ENCODE assay signal across 25 cellular contexts in the genomic region with DNA sequence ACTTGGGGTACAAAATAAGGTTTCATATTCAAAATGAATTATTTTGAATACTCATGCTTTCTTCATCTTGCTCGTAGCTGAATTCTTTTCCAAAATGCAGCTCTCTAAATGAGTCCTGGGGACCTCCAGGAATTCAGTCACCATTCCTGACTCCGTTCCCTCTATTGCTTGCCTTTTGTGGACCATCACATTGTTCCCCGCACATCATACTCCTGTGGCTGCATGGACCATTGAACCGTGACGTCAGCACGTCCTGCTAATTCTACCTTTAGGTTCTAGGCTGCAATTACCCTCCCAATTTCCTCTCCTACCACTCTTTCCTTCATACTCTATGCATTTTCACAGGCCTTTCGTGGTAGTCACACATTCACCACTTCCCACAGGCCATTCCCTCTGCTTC.
"Had no signal": no experiment of that assay in that cellular context is flagged by ENCODE, and none has a peak within 500 bp of the region (broad histone marks: within the 10 kb centered on the region; RNA-seq: fewer than 3 reads in every experiment).

No MANE protein-coding gene starts in this region.

- H3K4me1 ChIP-seq: left lung, transverse colon had no signal

- H3K4me3 Mint-ChIP-seq: activated CD4-positive, alpha-beta memory T cell treated with anti-CD3 and anti-CD28 coated beads for 36 hours; activated T-helper 1 cell treated with anti-CD3 and anti-CD28 coated beads, Interleukin-12 subunit alpha, Interleukin-12 subunit beta, Interleukin-2, Interleukin-4 antibody, amounts not matched to agents 30 ng/mL and 10 ng/mL and 1 ng/mL, durations not matched to agents 14 hours and 24 hours and 36 hours; immature natural killer cell; naive B cell; stimulated activated naive B cell treated with anti-CD40 and anti-IgM and Interleukin-4, amounts not matched to agents 10 μg/mL and 1 μg/mL and 100 μg/mL, for 72 hours had no signal

- H3K27ac ChIP-seq: body of pancreas, cardiac muscle cell, epithelial cell of prostate, gastroesophageal sphincter, heart left ventricle, left lung, transverse colon, vagina had no signal

- H3K27ac Mint-ChIP-seq: activated CD4-positive, alpha-beta memory T cell treated with anti-CD3 and anti-CD28 coated beads for 36 hours; activated T-helper 1 cell treated with anti-CD3 and anti-CD28 coated beads, Interleukin-12 subunit alpha, Interleukin-12 subunit beta, Interleukin-2, Interleukin-4 antibody, amounts not matched to agents 30 ng/mL and 10 ng/mL and 1 ng/mL, durations not matched to agents 14 hours and 24 hours and 36 hours; immature natural killer cell; naive B cell; progenitor cell of endocrine pancreas; stimulated activated naive B cell treated with anti-CD40 and anti-IgM and Interleukin-4, amounts not matched to agents 10 μg/mL and 1 μg/mL and 100 μg/mL, for 72 hours had no signal

- ATAC-seq: body of pancreas; gastroesophageal sphincter; heart left ventricle; left lung; stimulated activated naive B cell treated with anti-CD40 and anti-IgM and Interleukin-4, amounts not matched to agents 10 μg/mL and 1 μg/mL and 100 μg/mL, for 72 hours had no signal

- H3K4me3 ChIP-seq: body of pancreas, cardiac muscle cell, gastroesophageal sphincter, heart left ventricle, left lung, lung, transverse colon, vagina had no signal

- H3K27me3 Mint-ChIP-seq: activated CD4-positive, alpha-beta memory T cell treated with anti-CD3 and anti-CD28 coated beads for 36 hours; stimulated activated naive B cell treated with anti-CD40 and anti-IgM and Interleukin-4, amounts not matched to agents 10 μg/mL and 1 μg/mL and 100 μg/mL, for 72 hours had no signal

- DNase-seq: activated CD4-positive, alpha-beta memory T cell treated with anti-CD3 and anti-CD28 coated beads for 36 hours; activated CD4-positive, alpha-beta T cell treated with anti-CD3 and anti-CD28 coated beads for 48 hours; activated CD4-positive, CD25-positive, alpha-beta regulatory T cell; activated gamma-delta T cell; activated naive CD4-positive, alpha-beta T cell treated with anti-CD3 and anti-CD28 coated beads, Interleukin-2, amount 50 U/mL, for 16 hours; activated T-cell treated with anti-CD3 and anti-CD28 coated beads for 4 hours; anterior cingulate cortex; body of pancreas; heart left ventricle; immature natural killer cell; left lung; naive B cell; retina; stimulated activated CD4-positive, alpha-beta T cell treated with anti-CD3 and anti-CD28 coated beads, Interleukin-2, amount 100 ng/mL, for 48 hours; stimulated activated CD8-positive, alpha-beta memory T cell treated with anti-CD3 and anti-CD28 coated beads, Interleukin-4, amount 100 ng/mL, for 48 hours; stimulated activated naive B cell treated with anti-CD40 and anti-IgM and Interleukin-4, amounts not matched to agents 10 μg/mL and 1 μg/mL and 100 μg/mL, for 72 hours; T-helper 9 cell; transverse colon had no signal

- H3K36me3 ChIP-seq: cardiac muscle cell, gastroesophageal sphincter, heart left ventricle, left lung, transverse colon, vagina had no signal

- H3K36me3 Mint-ChIP-seq: activated CD4-positive, alpha-beta memory T cell treated with anti-CD3 and anti-CD28 coated beads for 36 hours; immature natural killer cell; naive B cell; stimulated activated naive B cell treated with anti-CD40 and anti-IgM and Interleukin-4, amounts not matched to agents 10 μg/mL and 1 μg/mL and 100 μg/mL, for 72 hours had no signal

- H3K27me3 ChIP-seq: body of pancreas, cardiac muscle cell, gastroesophageal sphincter, left lung, transverse colon, vagina had no signal

- H3K9me3 Mint-ChIP-seq: activated CD4-positive, alpha-beta memory T cell treated with anti-CD3 and anti-CD28 coated beads for 36 hours; activated T-helper 1 cell treated with anti-CD3 and anti-CD28 coated beads, Interleukin-12 subunit alpha, Interleukin-12 subunit beta, Interleukin-2, Interleukin-4 antibody, amounts not matched to agents 30 ng/mL and 10 ng/mL and 1 ng/mL, durations not matched to agents 14 hours and 24 hours and 36 hours; immature natural killer cell had no signal

- H3K9me3 ChIP-seq: body of pancreas, gastroesophageal sphincter, heart left ventricle, left lung, transverse colon, vagina had no signal

- H3K4me1 Mint-ChIP-seq: immature natural killer cell; naive B cell; stimulated activated naive B cell treated with anti-CD40 and anti-IgM and Interleukin-4, amounts not matched to agents 10 μg/mL and 1 μg/mL and 100 μg/mL, for 72 hours had no signal
